In the genomic region with DNA sequence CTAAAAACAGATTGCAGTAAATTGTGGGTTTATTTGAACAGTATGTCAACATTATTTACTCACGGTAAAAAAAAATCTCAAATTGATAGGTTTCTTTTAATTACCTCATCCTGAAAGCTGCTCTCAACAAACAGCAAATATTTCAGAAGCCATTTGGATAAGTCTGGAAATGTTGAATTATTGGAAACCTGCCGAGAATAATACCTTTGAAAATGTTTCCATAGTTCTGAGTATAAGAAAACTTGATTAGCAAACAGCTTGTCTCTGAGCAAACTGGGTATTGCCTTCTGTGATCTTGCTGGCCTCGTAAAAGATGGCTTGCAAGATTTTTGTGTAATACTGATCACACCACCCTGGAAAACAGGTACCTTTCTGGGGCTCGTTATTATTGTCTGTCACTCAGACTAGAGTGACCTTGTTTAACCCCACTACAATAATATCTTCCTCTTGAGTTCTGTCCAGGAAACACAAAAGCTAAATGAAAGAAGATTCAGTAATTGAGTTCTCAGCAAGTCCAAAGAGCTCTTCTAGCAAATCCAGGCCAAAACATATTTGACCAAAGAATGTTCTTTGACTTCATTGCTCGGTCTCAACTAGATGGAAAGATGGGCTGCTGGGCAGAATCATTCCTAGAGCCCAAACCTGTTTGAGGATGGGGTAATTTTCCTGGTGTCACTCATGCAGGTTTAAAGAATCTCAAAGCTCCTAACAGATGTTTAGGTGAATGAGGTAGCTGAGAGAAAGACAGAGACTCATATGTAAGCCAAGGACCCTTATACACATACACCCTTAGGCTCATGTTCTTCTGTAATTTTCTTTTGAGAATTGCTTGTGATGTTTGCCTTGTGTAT, we compare ENCODE assay signal across 8 cellular contexts.
A peak's percentile ranks its signal among the peaks of the same experiment; 100 is the strongest.
DNase-seq lines count a peak whose midpoint lies in the region; ATAC-seq and TF ChIP-seq lines count a peak whose summit lies in the region.

No MANE protein-coding gene starts in this region.

- 18 to 25% (median 19%) methylated on average over 5 of the region's 5 CpGs for WGBS in ovary, 3 donors

- no peaks in the 10 kb centered on the region for H4K20me1 ChIP-seq in DOHH2 (ENCODE audit: control insufficient read depth, insufficient read depth, low read depth, low read length)

- H3K9me3 ChIP-seq in DOHH2 (ENCODE audit: control insufficient read depth, insufficient read depth, low read length) (no peaks in the 10 kb centered on the region), ovary (no peaks in the 10 kb centered on the region)
- H3K9me3 ChIP-seq in effector memory CD4-positive, alpha-beta T cell (ENCODE audit: control insufficient read depth, low read length): no peaks in the 10 kb centered on the region

- H3K4me3 ChIP-seq in DOHH2 (ENCODE audit: low read length): no peak overlapping the region
- H3K4me3 ChIP-seq in effector memory CD4-positive, alpha-beta T cell (ENCODE audit: insufficient read depth, low read depth, low read length, poor library complexity, severe bottlenecking): peak overlapping the region; percentile 66
- H3K4me3 ChIP-seq in ovary: peak overlapping the region; percentile 56

- peak overlapping the region; percentile 29; the same call in 1 of the 2 replicates for H3K4me2 ChIP-seq in DOHH2 (ENCODE audit: low read length)

- TF ChIP-seq EP300 in ovary (IDR thresholded peaks at IDR 0.05): no peak

- no peaks in the 10 kb centered on the region for H3K9me2 ChIP-seq in DOHH2 (replicated peaks; ENCODE audit: control insufficient read depth, low read length)

- TF ChIP-seq POLR2A in ovary (IDR thresholded peaks at IDR 0.05): no peak

- DNase-seq in NCI-H446 treated with DMSO at 0.1 percent for 48 hours (lab: John Stamatoyannopoulos, UW) (peak; percentile 35), ovary (no peak), substantia nigra (lab: John Stamatoyannopoulos, UW) (no peak), NCI-H128 (lab: John Stamatoyannopoulos, UW; ENCODE audit: unreplicated experiment) (no peak)
- no peak for DNase-seq in effector memory CD4-positive, alpha-beta T cell

- intact Hi-C loops in ovary (cut with DNase I): loop anchor here in 2 of 4 donors (10.0 kb wide), 3 partner anchors 89 to 261 kb away; no protein-coding TSS in a partner anchor

- no peaks in the 10 kb centered on the region for H3K79me2 ChIP-seq in DOHH2 (ENCODE audit: control insufficient read depth, low read length)

- no peaks in the 10 kb centered on the region for H3F3A ChIP-seq in DOHH2 (ENCODE audit: control insufficient read depth, insufficient read depth)

- H3K27ac ChIP-seq in DOHH2 (ENCODE audit: low read depth, low read length) (no peak overlapping the region), ovary (peak overlapping the region in 1 of 2 donors; percentile 92), substantia nigra (ENCODE audit: low read depth, low read length, poor library complexity, severe bottlenecking) (no peak overlapping the region)
- no peak overlapping the region for H3K27ac ChIP-seq in effector memory CD4-positive, alpha-beta T cell (ENCODE audit: insufficient read depth, low read length, poor library complexity, severe bottlenecking)

- ATAC-seq in GM18511 (IDR thresholded peaks at IDR 0.05; ENCODE audit: unreplicated experiment): no peak
- no peak for ATAC-seq in HG02852 (IDR thresholded peaks at IDR 0.05; ENCODE audit: unreplicated experiment)

- no peaks in the 10 kb centered on the region for H3K36me3 ChIP-seq in DOHH2 (ENCODE audit: control insufficient read depth, low read length)
- no peaks in the 10 kb centered on the region for H3K36me3 ChIP-seq in effector memory CD4-positive, alpha-beta T cell (ENCODE audit: control insufficient read depth, insufficient read depth, low read length)
- no peaks in the 10 kb centered on the region for H3K36me3 ChIP-seq in ovary

- no peaks in the 10 kb centered on the region for H3K4me1 ChIP-seq in DOHH2 (ENCODE audit: control insufficient read depth, low read length)
- no peaks in the 10 kb centered on the region for H3K4me1 ChIP-seq in effector memory CD4-positive, alpha-beta T cell (ENCODE audit: control insufficient read depth, insufficient read depth, low read length, poor library complexity, severe bottlenecking)
- peaks cover 9% of the 10 kb centered on the region for H3K4me1 ChIP-seq in ovary (ENCODE audit: insufficient read depth)

- TF ChIP-seq CTCF in DOHH2 (IDR thresholded peaks at IDR 0.05; ENCODE audit: low read depth, low read length, poor library complexity, severe bottlenecking) (no peak), ovary (IDR thresholded peaks at IDR 0.05) (no peak)

- H3K27me3 ChIP-seq in DOHH2 (ENCODE audit: control insufficient read depth, low read length) (peaks cover 37% of the 10 kb centered on the region), ovary (no peaks in the 10 kb centered on the region)
- no peaks in the 10 kb centered on the region for H3K27me3 ChIP-seq in effector memory CD4-positive, alpha-beta T cell (replicated peaks; ENCODE audit: control insufficient read depth, insufficient read depth, low read length, poor library complexity, severe bottlenecking)
